ENCODE assay signal across 25 cellular contexts in genomic region chr19:49413348-49413747, GRCh38. TPM values are rescaled to one million over a fixed set of nuclear protein-coding genes. Genes with fewer than 3 reads are reported as not detected.
DNase-seq lines count a peak whose midpoint lies in the region; ATAC-seq and TF ChIP-seq lines count a peak whose summit lies in the region.
"Had no signal": no experiment of that assay in that cellular context is flagged by ENCODE, and none has a peak within 500 bp of the region (broad histone marks: within the 10 kb centered on the region; RNA-seq: fewer than 3 reads in every experiment).

No MANE protein-coding gene starts in this region.

- H3K27me3 Mint-ChIP-seq in T-helper 17 cell: peaks cover 10% of the 10 kb centered on the region

- H3K4me3 ChIP-seq in left ventricle myocardium inferior: no peak overlapping the region
- no peak overlapping the region for H3K4me3 ChIP-seq in mesenchymal stem cell (ENCODE audit: insufficient read depth in 1 of 2, low read depth in 1 of 2, low read length in 2 of 2)
- H3K4me3 ChIP-seq in transverse colon: no peak overlapping the region
- H3K4me3 ChIP-seq: gastrocnemius medialis, PC-9, SJCRH30 had no signal

- no peak overlapping the region for H3K18ac ChIP-seq in mesenchymal stem cell (ENCODE audit: low read depth in 1 of 2, low read length in 2 of 2)

- H3K27ac ChIP-seq in left ventricle myocardium inferior (replicated peaks): no peak overlapping the region
- H3K27ac ChIP-seq in mesenchymal stem cell (ENCODE audit: low read length, poor library complexity, severe bottlenecking): no peak overlapping the region
- no peak overlapping the region for H3K27ac ChIP-seq in transverse colon
- H3K27ac ChIP-seq: epithelial cell of prostate, gastrocnemius medialis, PC-9, SJCRH30 had no signal

- no peak overlapping the region for H2AK5ac ChIP-seq in mesenchymal stem cell (ENCODE audit: low read length, severe bottlenecking)

- H2BK12ac ChIP-seq in mesenchymal stem cell (ENCODE audit: low read length in 2 of 2): no peak overlapping the region

- intact Hi-C loops in left ventricle myocardium superior (cut with micrococcal nuclease) (no loop called here), left ventricle myocardium inferior (cut with micrococcal nuclease) (no loop called here), transverse colon (cut with DNase I; ENCODE audit: low total_unique reads) (no loop called here)

- H3K27me3 ChIP-seq in left ventricle myocardium inferior (ENCODE audit: low read depth) (peaks cover 66% of the 10 kb centered on the region), mesenchymal stem cell (ENCODE audit: control insufficient read depth in 1 of 2, insufficient read depth in 1 of 2, low read length in 2 of 2) (peaks cover 10 to 67% of the 10 kb centered on the region in 2 experiments), transverse colon (peaks cover 35% of the 10 kb centered on the region)

- no peak for TF ChIP-seq POLR2A in transverse colon (IDR thresholded peaks at IDR 0.05)

- H3K9ac ChIP-seq in mesenchymal stem cell (ENCODE audit: low read length): no peak overlapping the region

- peak; percentile 38 for ATAC-seq in left ventricle myocardium superior
- ATAC-seq in T-helper 17 cell: no peak
- no peak for ATAC-seq in HG03039 (IDR thresholded peaks at IDR 0.05; ENCODE audit: unreplicated experiment)
- no peak for ATAC-seq in HG03280 (IDR thresholded peaks at IDR 0.05; ENCODE audit: unreplicated experiment)
- ATAC-seq: gastrocnemius medialis, HepG2, WTC11 had no signal

- no peak overlapping the region for H3K4me3 Mint-ChIP-seq in T-helper 17 cell
- H3K4me3 Mint-ChIP-seq: activated CD4-positive, alpha-beta memory T cell treated with anti-CD3 and anti-CD28 coated beads for 36 hours; CD4-positive, alpha-beta T cell; WTC11 had no signal

- H4K91ac ChIP-seq in mesenchymal stem cell (ENCODE audit: low read length): no peak overlapping the region

- TF ChIP-seq CTCF in left ventricle myocardium inferior (IDR thresholded peaks at IDR 0.05; ENCODE audit: borderline replicate concordance) (no peak), transverse colon (IDR thresholded peaks at IDR 0.05) (no peak)

- H3K36me3 ChIP-seq in left ventricle myocardium inferior (no peaks in the 10 kb centered on the region), mesenchymal stem cell (ENCODE audit: control insufficient read depth in 1 of 2, insufficient read depth in 2 of 2, low read depth in 1 of 2, low read length in 2 of 2) (no peaks in the 10 kb centered on the region), transverse colon (no peaks in the 10 kb centered on the region)
- H3K36me3 ChIP-seq: gastrocnemius medialis, SJCRH30 had no signal

- no peak for DNase-seq in left ventricle myocardium superior
- DNase-seq in left ventricle myocardium inferior: no peak
- DNase-seq in T-helper 17 cell: no peak
- DNase-seq in mesenchymal stem cell: no peak
- DNase-seq in stimulated activated CD4-positive, alpha-beta T cell treated with anti-CD3 and anti-CD28 coated beads, Interleukin-15, amount 100 ng/mL, for 24 hours: no peak
- DNase-seq in transverse colon: no peak
- DNase-seq: activated CD4-positive, alpha-beta memory T cell treated with anti-CD3 and anti-CD28 coated beads for 36 hours; activated gamma-delta T cell treated with Interleukin-2 at 50 U/mL for 16 hours; caudate nucleus; CD4-positive, alpha-beta T cell; DMS153; gastrocnemius medialis; GF-D8; NCI-H1436 treated with DMSO at 0.1 percent for 48 hours; NCI-H2171 treated with DMSO at 0.1 percent for 48 hours; NCI-H748 treated with DMSO at 0.1 percent for 48 hours; occipital lobe; PC-9; SJCRH30; stimulated activated CD8-positive, alpha-beta memory T cell treated with anti-CD3 and anti-CD28 coated beads, Interleukin-4, amount 100 ng/mL, for 48 hours had no signal

- no peak for TF ChIP-seq EP300 in transverse colon (IDR thresholded peaks at IDR 0.05; ENCODE audit: low read depth)

- no peak overlapping the region for H2BK120ac ChIP-seq in mesenchymal stem cell (ENCODE audit: low read depth, low read length)

- peaks cover 48% of the 10 kb centered on the region for H3K4me1 Mint-ChIP-seq in T-helper 17 cell

- H3K4me1 ChIP-seq in left ventricle myocardium inferior: no peaks in the 10 kb centered on the region
- peaks cover 15% of the 10 kb centered on the region for H3K4me1 ChIP-seq in mesenchymal stem cell (ENCODE audit: control insufficient read depth, insufficient read depth, low read depth, low read length)
- peaks cover 0 to 8% (median 0%) of the 10 kb centered on the region in 4 donors for H3K4me1 ChIP-seq in transverse colon
- H3K4me1 ChIP-seq: gastrocnemius medialis had no signal

- H3K23ac ChIP-seq in mesenchymal stem cell (ENCODE audit: low read length in 2 of 2): no peak overlapping the region

- in situ Hi-C loops in transverse colon (cut with MboI; ENCODE audit: low pct_ligation_motif_present in 1 of 4, low pct_unique_long_range_greater_than_20kb in 1 of 4, low sequenced_read_pairs in 3 of 4): no loop called here

- no peak overlapping the region for H3K4ac ChIP-seq in mesenchymal stem cell (ENCODE audit: low read depth in 1 of 2, low read length in 2 of 2)

- peaks cover 2% of the 10 kb centered on the region for H3K36me3 Mint-ChIP-seq in T-helper 17 cell (ENCODE audit: low read depth)
- H3K36me3 Mint-ChIP-seq: activated CD4-positive, alpha-beta memory T cell treated with anti-CD3 and anti-CD28 coated beads for 36 hours; WTC11 had no signal

- H3K14ac ChIP-seq in mesenchymal stem cell (ENCODE audit: low read length in 2 of 2): peak overlapping the region in 1 of 2 experiments; percentile 26

- H2BK5ac ChIP-seq in mesenchymal stem cell (ENCODE audit: low read depth, low read length, poor library complexity, severe bottlenecking): no peak overlapping the region

- H3K4me2 ChIP-seq in mesenchymal stem cell (ENCODE audit: low read length, poor library complexity, severe bottlenecking): no peak overlapping the region
- H3K4me2 ChIP-seq: PC-9 had no signal

- peak overlapping the region; percentile 33 for H2BK15ac ChIP-seq in mesenchymal stem cell (ENCODE audit: low read depth, poor library complexity, severe bottlenecking)

- H3K9me3 ChIP-seq in left ventricle myocardium inferior (replicated peaks) (no peaks in the 10 kb centered on the region), T-helper 17 cell (ENCODE audit: control insufficient read depth, low read length, poor library complexity, severe bottlenecking) (no peaks in the 10 kb centered on the region), mesenchymal stem cell (ENCODE audit: control insufficient read depth, low read length) (no peaks in the 10 kb centered on the region), transverse colon (no peaks in the 10 kb centered on the region)
- H3K9me3 ChIP-seq: gastrocnemius medialis, SJCRH30 had no signal

- peak overlapping the region; percentile 32 for H3K27ac Mint-ChIP-seq in T-helper 17 cell
- H3K27ac Mint-ChIP-seq: activated CD4-positive, alpha-beta memory T cell treated with anti-CD3 and anti-CD28 coated beads for 36 hours; CD4-positive, alpha-beta T cell; WTC11 had no signal

- H4K8ac ChIP-seq in mesenchymal stem cell (ENCODE audit: low read length): no peak overlapping the region

- H3K79me1 ChIP-seq in mesenchymal stem cell (replicated peaks; ENCODE audit: low read length, poor library complexity, severe bottlenecking): no peaks in the 10 kb centered on the region

- WGBS in mesenchymal stem cell: 34% methylated on average over 7 of the region's 9 CpGs
- 66% methylated on average over 9 of the region's 9 CpGs; no CpG with 5 or more reads in 1 of the 2 donors for WGBS in transverse colon (ENCODE audit: low coverage in 1 of 2), 2 donors

- no peak overlapping the region for H2AFZ ChIP-seq in mesenchymal stem cell (ENCODE audit: low read depth, low read length)
- H2AFZ ChIP-seq: PC-9 had no signal

RNA-seq across cellular contexts. Expression of gene PTH2, which starts 9.9 kb away (rescaled TPM):
- total RNA-seq in left ventricle myocardium superior (not detected), left ventricle myocardium inferior (not detected), T-helper 17 cell (not detected), transverse colon (not detected)
- polyA plus RNA-seq in mesenchymal stem cell (2013, experiment 1 of 2): not detected
- not detected for polyA plus RNA-seq in mesenchymal stem cell (2013, experiment 2 of 2)
- total RNA-seq: activated CD4-positive, alpha-beta memory T cell treated with anti-CD3 and anti-CD28 coated beads for 36 hours; CD4-positive, alpha-beta T cell; gastrocnemius medialis; HepG2; occipital lobe; PC-9; SJCRH30 had no signal
- polyA plus RNA-seq: HepG2 had no signal

RNA-seq across cellular contexts. Expression of gene GFY, which starts 11.8 kb away (rescaled TPM):
- not detected for total RNA-seq in left ventricle myocardium superior
- total RNA-seq in left ventricle myocardium inferior: 0.14 TPM
- total RNA-seq in T-helper 17 cell: not detected
- not detected for polyA plus RNA-seq in mesenchymal stem cell (2013, experiment 1 of 2)
- not detected for polyA plus RNA-seq in mesenchymal stem cell (2013, experiment 2 of 2)
- not detected for total RNA-seq in transverse colon
- total RNA-seq: activated CD4-positive, alpha-beta memory T cell treated with anti-CD3 and anti-CD28 coated beads for 36 hours; CD4-positive, alpha-beta T cell; gastrocnemius medialis; HepG2; occipital lobe; PC-9; SJCRH30 had no signal
- polyA plus RNA-seq: HepG2 had no signal

RNA-seq across cellular contexts. Expression of gene KASH5, which starts 25.3 kb away (rescaled TPM):
- total RNA-seq in left ventricle myocardium superior: not detected
- total RNA-seq in left ventricle myocardium inferior: not detected
- total RNA-seq in T-helper 17 cell: under 1 TPM in 1 of 2 donors, not detected in 1; 0.86 TPM
- polyA plus RNA-seq in mesenchymal stem cell (2013, experiment 1 of 2): not detected
- polyA plus RNA-seq in mesenchymal stem cell (2013, experiment 2 of 2): not detected
- not detected for total RNA-seq in transverse colon
- total RNA-seq: CD4-positive, alpha-beta T cell; gastrocnemius medialis; HepG2; occipital lobe; SJCRH30 had no signal
- polyA plus RNA-seq: HepG2 had no signal

RNA-seq across cellular contexts. Expression of gene SLC17A7, which starts 28.0 kb away (rescaled TPM):
- total RNA-seq in left ventricle myocardium superior (1.4 TPM), left ventricle myocardium inferior (0.99 TPM), T-helper 17 cell (not detected), transverse colon (1 to 10 TPM in 1 of 4 donors, under 1 TPM in 1, not detected in 2; 0.55 to 1.1 TPM)
- 0.66 TPM for polyA plus RNA-seq in mesenchymal stem cell (2013, experiment 1 of 2)
- 0.63 TPM for polyA plus RNA-seq in mesenchymal stem cell (2013, experiment 2 of 2)
- total RNA-seq: CD4-positive, alpha-beta T cell; HepG2 had no signal

RNA-seq across cellular contexts. Expression of gene PIH1D1, which starts 38.3 kb away (rescaled TPM):
- total RNA-seq in left ventricle myocardium superior (29.6 TPM), left ventricle myocardium inferior (24.7 TPM), T-helper 17 cell (100 to 1,000 TPM; 147 to 150 TPM), transverse colon (100 to 1,000 TPM in 1 of 4 donors, 10 to 100 TPM in 3; 52.7 to 105 (median 90.4) TPM)
- 54.8 TPM for polyA plus RNA-seq in mesenchymal stem cell (2013, experiment 1 of 2)
- 53.7 TPM for polyA plus RNA-seq in mesenchymal stem cell (2013, experiment 2 of 2)
